In the genomic region with DNA sequence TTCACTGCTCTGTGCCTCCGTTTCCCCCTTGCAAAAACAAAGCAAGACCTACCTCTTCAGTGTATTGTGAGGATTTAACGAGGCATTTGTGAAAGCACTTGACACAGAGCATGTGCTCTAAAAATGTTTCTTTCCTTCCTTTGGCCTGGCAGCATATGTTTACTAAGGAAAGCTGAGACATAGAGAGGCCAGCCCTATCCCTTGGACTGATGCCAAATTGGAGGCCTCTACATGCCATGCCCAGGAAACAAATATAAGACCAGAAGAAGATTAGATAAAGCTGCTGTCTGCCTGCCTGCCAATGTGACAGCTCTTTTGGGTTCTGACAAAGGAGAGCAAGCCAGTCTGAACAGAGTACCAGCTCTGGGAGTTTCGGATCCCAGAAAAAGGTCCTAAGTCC, we compare ENCODE assay signal across 13 cellular contexts. TPM values are rescaled to one million over a fixed set of nuclear protein-coding genes. Genes with fewer than 3 reads are reported as not detected.
DNase-seq lines count a peak whose midpoint lies in the region.
"Had no signal": no experiment of that assay in that cellular context is flagged by ENCODE, and none has a peak within 500 bp of the region (broad histone marks: within the 10 kb centered on the region; RNA-seq: fewer than 3 reads in every experiment).

No MANE protein-coding gene starts in this region.

- DNase-seq in DMS53 (lab: John Stamatoyannopoulos, UW) (peak; percentile 59), LHCN-M2 (ENCODE audit: low read depth) (peak; percentile 9), astrocyte of the hippocampus (ENCODE audit: low read depth, low spot score) (peak; percentile 7), kidney tubule cell (ENCODE audit: low spot score) (peak; percentile 24), substantia nigra (lab: John Stamatoyannopoulos, UW) (no peak), C1 segment of cervical spinal cord (lab: John Stamatoyannopoulos, UW) (no peak), amygdala (lab: John Stamatoyannopoulos, UW) (no peak)
- no peak for DNase-seq in activated CD4-positive, alpha-beta T cell treated with anti-CD3 and anti-CD28 coated beads, Interleukin-2, amount 50 U/mL, for 48 hours
- DNase-seq: activated CD4-positive, alpha-beta T cell treated with anti-CD3 and anti-CD28 coated beads for 4 hours; COR-L47; NCI-H226; uterus had no signal

- H3K27ac ChIP-seq in substantia nigra (ENCODE audit: low read depth, low read length, poor library complexity, severe bottlenecking), result no peak overlapping the region
- H3K27ac ChIP-seq: uterus had no signal

RNA-seq across cellular contexts. Expression of a gene that starts 25.6 kb away (rescaled TPM):
- total RNA-seq in LHCN-M2 (2014; rRNA removed), result not detected in 2 replicates
- not detected for polyA plus RNA-seq in LHCN-M2 (2012)
- total RNA-seq: dermis microvascular lymphatic vessel endothelial cell, uterus had no signal

RNA-seq across cellular contexts. Expression of a gene that starts 38.1 kb away (rescaled TPM):
- 0.13 TPM in 1 of 2 replicates, not detected in the other for total RNA-seq in LHCN-M2 (2014; rRNA removed)
- 0.05 TPM for polyA plus RNA-seq in LHCN-M2 (2012)
- total RNA-seq: uterus had no signal

RNA-seq across cellular contexts. Expression of a gene that starts 45.4 kb away (rescaled TPM):
- 38.7 and 39.6 TPM in 2 replicates for total RNA-seq in LHCN-M2 (2014; rRNA removed)
- polyA plus RNA-seq in LHCN-M2 (2012), result 34.5 TPM

Comparison
In these comparisons a context has a peak if more than half of its experiments do, and no peak if none do; other contexts are left out.
1. DNase-seq: peak in DMS53 (single experiment), LHCN-M2 (single experiment), astrocyte of the hippocampus (single experiment) and kidney tubule cell (single experiment); none in substantia nigra (0 of 49), activated CD4-positive, alpha-beta T cell treated with anti-CD3 and anti-CD28 coated beads, Interleukin-2, amount 50 U/mL, for 48 hours (0 of 2), C1 segment of cervical spinal cord (0 of 14) and amygdala (0 of 56).